9 cellular contexts compared by ENCODE assay signal in the genomic region with DNA sequence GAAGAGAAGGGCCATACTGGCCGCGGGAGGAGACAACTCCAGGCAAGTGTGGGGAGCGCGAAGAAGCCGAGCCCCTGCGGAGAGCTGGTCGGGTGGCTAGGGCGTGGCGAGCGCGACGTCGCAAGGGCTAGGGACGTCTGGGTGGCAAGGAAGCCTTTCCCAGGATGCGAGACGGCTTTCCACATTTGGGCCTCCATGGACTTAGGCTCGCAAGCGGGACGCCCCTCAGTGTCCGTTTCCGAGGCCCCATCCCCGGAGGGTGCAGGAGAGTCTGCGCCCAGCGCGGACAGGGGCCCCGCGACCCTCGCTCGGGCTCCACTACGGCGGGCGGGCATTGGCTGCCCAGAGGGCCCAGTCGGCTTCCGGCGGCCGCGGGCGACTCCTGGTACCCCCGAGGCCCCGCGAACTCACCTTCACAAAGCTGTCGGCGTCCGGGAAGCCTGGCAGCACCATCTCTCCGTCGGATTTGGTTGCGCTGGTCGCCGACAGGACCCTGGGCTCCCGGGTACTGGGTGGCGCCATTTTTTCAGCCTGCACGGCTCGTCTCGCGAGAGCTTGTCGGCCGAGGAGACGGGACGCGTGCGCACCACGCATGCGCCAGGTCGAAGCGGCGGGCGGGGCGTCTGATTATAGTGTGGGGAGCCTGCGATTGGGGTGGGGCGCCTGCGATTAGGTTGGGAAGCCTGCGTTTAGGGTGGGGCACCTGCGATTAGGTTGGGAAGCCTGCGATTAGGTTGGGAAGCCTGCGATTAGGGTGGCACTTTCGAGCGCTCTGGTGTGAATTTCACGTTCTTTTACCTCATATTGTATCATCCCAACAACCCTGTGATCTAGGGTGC. TPM values are rescaled to one million over a fixed set of nuclear protein-coding genes. Genes with fewer than 3 reads are reported as not detected.
A peak's percentile ranks its signal among the peaks of the same experiment; 100 is the strongest.
DNase-seq lines count a peak whose midpoint lies in the region; ATAC-seq, FAIRE-seq and TF ChIP-seq lines count a peak whose summit lies in the region.
"Had no signal": no experiment of that assay in that cellular context is flagged by ENCODE, and none has a peak within 500 bp of the region (broad histone marks: within the 10 kb centered on the region; RNA-seq: fewer than 3 reads in every experiment).

A gene (minus strand): TSS at position 560 of the 839 bp plus-strand sequence. CDS start 38 bp downstream, at position 522.

- peak within 1 kb of the TSS; percentile 97 for H3K27ac Mint-ChIP-seq in activated CD4-positive, alpha-beta T cell treated with anti-CD3 and anti-CD28 coated beads, Interleukin-2, amount 10 ng/mL, durations not matched to agents 7 days and 5 days

- peak; percentile 90 for FAIRE-seq in GM19239 (lab: Jason Lieb, UNC)
- FAIRE-seq: endometrium had no signal

- POLR2A ChIA-PET in activated CD4-positive, alpha-beta T cell treated with anti-CD3 and anti-CD28 coated beads, Interleukin-2, amount 10 ng/mL, durations not matched to agents 7 days and 5 days (lab: Charles Lee), result interaction anchor here (0.7 to 1.5 kb wide), 3 partner anchors 41 to 327 kb away, joined by 3 to 5 read pairs (median 3); no protein-coding TSS in a partner anchor

- intact Hi-C loops in left colon (cut with DNase I, micrococcal nuclease), result no loop called here

- peaks cover 15% of the 10 kb centered on the region for H3K36me3 Mint-ChIP-seq in activated CD4-positive, alpha-beta T cell treated with anti-CD3 and anti-CD28 coated beads, Interleukin-2, amount 10 ng/mL, durations not matched to agents 7 days and 5 days (ENCODE audit: low read depth)

- H3K4me3 Mint-ChIP-seq in activated CD4-positive, alpha-beta T cell treated with anti-CD3 and anti-CD28 coated beads, Interleukin-2, amount 10 ng/mL, durations not matched to agents 7 days and 5 days, result peak within 1 kb of the TSS; percentile 97

- H3K27ac ChIP-seq in coronary artery, result peak within 1 kb of the TSS; percentile 65 to 80

- peak; percentile 94 for DNase-seq in Ammon's horn (ENCODE audit: low spot score)
- peak; percentile 94 for DNase-seq in GM19239 (ENCODE audit: insufficient read length, low spot score)
- peak; percentile 45 to 85 for DNase-seq in NCI-H526 (lab: John Stamatoyannopoulos, UW)
- DNase-seq in activated CD4-positive, alpha-beta T cell treated with anti-CD3 and anti-CD28 coated beads, Interleukin-2, amount 10 ng/mL, durations not matched to agents 7 days and 5 days, result peak; percentile 95
- DNase-seq in coronary artery (ENCODE audit: low spot score), result peak; percentile 89
- DNase-seq in left colon, result peak; percentile 90 to 97
- peak; percentile 95 to 96 for DNase-seq in stimulated activated CD4-positive, alpha-beta T cell treated with anti-CD3 and anti-CD28 coated beads, Interleukin-1b, Interleukin-23, amount 100 ng/mL, for 4 hours (ENCODE audit: low read depth in 2 of 2)

- peaks cover 24% of the 10 kb centered on the region for H3K4me1 Mint-ChIP-seq in activated CD4-positive, alpha-beta T cell treated with anti-CD3 and anti-CD28 coated beads, Interleukin-2, amount 10 ng/mL, durations not matched to agents 7 days and 5 days

- ATAC-seq in HG03460 (IDR thresholded peaks at IDR 0.05; ENCODE audit: unreplicated experiment), result peak; percentile 86
- ATAC-seq in left colon, result peak; percentile 97

- no peaks in the 10 kb centered on the region for H3K27me3 Mint-ChIP-seq in activated CD4-positive, alpha-beta T cell treated with anti-CD3 and anti-CD28 coated beads, Interleukin-2, amount 10 ng/mL, durations not matched to agents 7 days and 5 days

- H3K4me3 ChIP-seq in coronary artery, result peak within 1 kb of the TSS; percentile 82

- no peaks in the 10 kb centered on the region for H3K9me3 Mint-ChIP-seq in activated CD4-positive, alpha-beta T cell treated with anti-CD3 and anti-CD28 coated beads, Interleukin-2, amount 10 ng/mL, durations not matched to agents 7 days and 5 days

- TF ChIP-seq CTCF in coronary artery (IDR thresholded peaks at IDR 0.05), result no peak

- CTCF ChIA-PET in activated CD4-positive, alpha-beta T cell treated with anti-CD3 and anti-CD28 coated beads, Interleukin-2, amount 10 ng/mL, durations not matched to agents 7 days and 5 days (lab: Charles Lee), result interaction anchor here (0.7 to 3.3 kb wide), 8 partner anchors 10 to 565 kb away, joined by 3 to 14 read pairs (median 3); a partner anchor contains a TSS

RNA-seq across cellular contexts. Expression of the gene that starts here (rescaled TPM):
- 10 to 100 TPM; 82.5 to 87.4 TPM for total RNA-seq in activated CD4-positive, alpha-beta T cell treated with anti-CD3 and anti-CD28 coated beads, Interleukin-2, amount 10 ng/mL, durations not matched to agents 7 days and 5 days
- total RNA-seq in left colon, result 10 to 100 TPM; 38.2 to 54.3 TPM

Comparison
In these comparisons a context has a peak if more than half of its experiments do, and no peak if none do; other contexts are left out.
1. Peak in every context shown above with its lines: DNase-seq, ATAC-seq, H3K4me3 ChIP-seq and H3K27ac ChIP-seq.